In the genomic region with DNA sequence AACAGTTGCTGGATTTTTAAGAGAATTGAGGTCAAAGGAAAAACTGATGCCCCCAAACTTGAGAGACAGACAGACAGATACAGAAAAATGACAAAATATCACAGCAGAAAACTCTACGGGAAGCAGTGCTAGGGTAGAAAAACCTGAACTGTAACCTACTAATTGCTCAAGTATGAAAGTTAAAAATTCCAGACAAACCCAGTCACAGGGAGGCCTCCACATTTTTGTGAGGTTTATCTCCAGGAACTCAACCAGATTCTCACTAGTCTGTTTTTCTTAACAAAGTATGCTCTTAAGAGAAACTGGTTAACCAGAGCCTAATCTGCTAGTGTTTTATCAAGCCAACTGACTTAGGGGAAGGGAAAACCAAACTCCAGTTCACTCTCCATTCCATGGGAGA, we compare ENCODE assay signal across 1 cellular context.
TF ChIP-seq lines count a peak whose summit lies in the region.

No MANE protein-coding gene starts in this region.

TF ChIP-seq in IMR-90, 13 proteins besides CTCF, POLR2A, EP300 and RAD21:
- TF ChIP-seq CEBPB (IDR thresholded peaks at IDR 0.05; ENCODE audit: low read depth, low read length): 0 out of 2 replicates have a peak, but pooled peaks have one; percentile 12
- TF ChIP-seq FOS (IDR thresholded peaks at IDR 0.05; ENCODE audit: low read depth, low read length): no peak
- no peak for TF ChIP-seq SMC3 (IDR thresholded peaks at IDR 0.05; ENCODE audit: low read depth, low read length)
- no peak for TF ChIP-seq BHLHE40 (IDR thresholded peaks at IDR 0.05; ENCODE audit: low read depth, low read length)
